In genomic region chr2:216188956-216189355, GRCh38 we compare ENCODE assay signal across 9 cellular contexts.
DNase-seq lines count a peak whose midpoint lies in the region; ATAC-seq, FAIRE-seq and TF ChIP-seq lines count a peak whose summit lies in the region.
"Had no signal": no experiment of that assay in that cellular context is flagged by ENCODE, and none has a peak within 500 bp of the region (broad histone marks: within the 10 kb centered on the region; RNA-seq: fewer than 3 reads in every experiment).

No MANE protein-coding gene starts in this region.

- 38% methylated on average over 2 of the region's 2 CpGs for WGBS in K562 (ENCODE audit: insufficient coverage, low coverage, missing lambda C conversion rate)
- 95% methylated on average over 2 of the region's 2 CpGs for WGBS in HepG2 (ENCODE audit: low lambda C conversion rate)

- H3K4me1 ChIP-seq in A673 (ENCODE audit: insufficient read depth, low read length, poor library complexity, severe bottlenecking) (peaks cover 42% of the 10 kb centered on the region), K562 (replicated peaks in 1 of 2; ENCODE audit: control insufficient read depth in 2 of 2, insufficient read depth in 2 of 2, low read length in 2 of 2) (peaks cover 8 to 26% of the 10 kb centered on the region in 2 experiments; a peak in 4 of 5 replicates), HepG2 (ENCODE audit: insufficient read depth, low read length) (peaks cover 39% of the 10 kb centered on the region)

- H3K79me2 ChIP-seq in K562 (ENCODE audit: control insufficient read depth, insufficient read depth, low read length) (peaks cover 62% of the 10 kb centered on the region), HepG2 (ENCODE audit: insufficient read depth, low read length) (peaks cover 29% of the 10 kb centered on the region)

- no peaks in the 10 kb centered on the region for H3K9me3 ChIP-seq in A673 (ENCODE audit: low read depth, low read length, poor library complexity, severe bottlenecking)
- H3K9me3 ChIP-seq in K562 (replicated peaks; ENCODE audit: control insufficient read depth, insufficient read depth, low read depth, low read length), result no peaks in the 10 kb centered on the region
- no peaks in the 10 kb centered on the region for H3K9me3 ChIP-seq in HepG2 (ENCODE audit: low read length)
- H3K9me3 ChIP-seq: BE2C had no signal

- H3K27me3 ChIP-seq in A673 (replicated peaks; ENCODE audit: insufficient read depth, low read depth, low read length, poor library complexity) (no peaks in the 10 kb centered on the region), K562 (ENCODE audit: control insufficient read depth in 2 of 2, insufficient read depth in 2 of 2, low read length in 2 of 2) (no peaks in the 10 kb centered on the region), HepG2 (ENCODE audit: control insufficient read depth in 1 of 2, insufficient read depth in 2 of 2, low read length in 2 of 2) (no peaks in the 10 kb centered on the region)
- H3K27me3 ChIP-seq: BE2C had no signal

- FAIRE-seq in K562 (lab: Jason Lieb, UNC) (no peak), HepG2 (lab: Jason Lieb, UNC) (no peak)

- intact Hi-C loops in A673 (cut with micrococcal nuclease; ENCODE audit: unreplicated experiment), result no loop called here
- intact Hi-C loops in K562 (cut with micrococcal nuclease), result no loop called here
- intact Hi-C loops in HepG2 (cut with micrococcal nuclease; ENCODE audit: unreplicated experiment), result no loop called here

- H3K36me3 ChIP-seq in A673 (ENCODE audit: insufficient read depth, low read length, poor library complexity, severe bottlenecking) (peaks cover 40% of the 10 kb centered on the region), K562 (ENCODE audit: control insufficient read depth, insufficient read depth, low read length) (peaks cover 57% of the 10 kb centered on the region), HepG2 (replicated peaks in 1 of 2; ENCODE audit: control insufficient read depth in 1 of 2, insufficient read depth in 2 of 2, low read length in 2 of 2) (peaks cover 15 to 54% of the 10 kb centered on the region in 2 experiments)

- ATAC-seq in K562 (no peak), HepG2 (0 out of 3 replicates have a peak, but pooled peaks have one; percentile 21), GM21528 (IDR thresholded peaks at IDR 0.05; ENCODE audit: low FRiP score, unreplicated experiment) (no peak), GM18517 (IDR thresholded peaks at IDR 0.05; ENCODE audit: unreplicated experiment) (no peak)

- CTCF ChIA-PET in A673 (lab: Charles Lee), result no interaction called here
- CTCF ChIA-PET in K562 (lab: Yijun Ruan, JAX; ENCODE audit: low intra/inter-chr PET ratio), result interaction anchor here (0.6 kb wide), 1 partner anchor 53 kb away, joined by 3 read pairs; no protein-coding TSS in a partner anchor
- CTCF ChIA-PET in HepG2 (lab: Yijun Ruan, JAX; ENCODE audit: low intra/inter-chr PET ratio, low total read pairs), result no interaction called here

- BruUV-seq in A673 (replicated peaks; lab: Mats Ljungman, UMichigan), result no TSS peak
- no TSS peak for BruUV-seq in K562 (replicated peaks; lab: Mats Ljungman, UMichigan)
- no TSS peak for BruUV-seq in HepG2 (replicated peaks; lab: Mats Ljungman, UMichigan)

- no peak overlapping the region for H3K9ac ChIP-seq in K562 (ENCODE audit: insufficient read depth in 1 of 2, low read depth in 2 of 2, low read length in 2 of 2)
- no peak overlapping the region for H3K9ac ChIP-seq in HepG2 (ENCODE audit: insufficient read depth, low read depth, low read length)

- in situ Hi-C loops in K562 (cut with MboI) (no loop called here), HepG2 (cut with HindIII; ENCODE audit: extremely low pct_ligation_motif_present, low pct_unique_long_range_greater_than_20kb) (no loop called here), G401 (cut with HindIII; ENCODE audit: low sequenced_read_pairs) (no loop called here)

- no peak for TF ChIP-seq CTCF in A673 (conservative IDR thresholded peaks at IDR 0.05; ENCODE audit: low read depth, low read length)
- no peak for TF ChIP-seq CTCF in K562 (IDR thresholded peaks at IDR 0.05 in 2 of 3, conservative IDR thresholded peaks at IDR 0.05 in 1 of 3; ENCODE audit: insufficient read depth in 2 of 3, low read depth in 1 of 3, low read length in 3 of 3)
- TF ChIP-seq CTCF in HepG2 (CRISPR knock-in tag; IDR thresholded peaks at IDR 0.05), result no peak

- H2AFZ ChIP-seq in K562 (ENCODE audit: low read depth, low read length), result no peak overlapping the region
- H2AFZ ChIP-seq in HepG2 (ENCODE audit: low read length), result no peak overlapping the region

- POLR2A ChIA-PET in A673 (lab: Charles Lee; ENCODE audit: low non-redundant PET), result no interaction called here
- POLR2A ChIA-PET in K562 (lab: Yijun Ruan, JAX), result interaction anchor here (0.8 to 1.0 kb wide), 3 partner anchors 14 to 58 kb away, joined by 3 to 4 read pairs (median 3); no protein-coding TSS in a partner anchor
- POLR2A ChIA-PET in HepG2 (lab: Yijun Ruan, JAX), result interaction anchor here (0.6 to 1.4 kb wide), 3 partner anchors 10 to 309 kb away, joined by 3 to 5 read pairs (median 3); partner anchors contain the start of gene RPL37A

- H4K20me1 ChIP-seq in K562 (replicated peaks; ENCODE audit: control insufficient read depth, insufficient read depth, low read length) (peaks cover 5% of the 10 kb centered on the region; the same call in 1 of the 2 replicates), HepG2 (ENCODE audit: insufficient read depth, low read length) (0 out of 2 replicates have a peak, but pooled peaks cover 3% of the 10 kb centered on the region)

- H3K4me3 ChIP-seq in A673 (ENCODE audit: low read depth, low read length, poor library complexity, severe bottlenecking) (no peak overlapping the region), K562 (no peak overlapping the region), HepG2 (replicated peaks in 1 of 3; ENCODE audit: insufficient read depth in 1 of 3, low read depth in 2 of 3, low read length in 3 of 3) (no peak overlapping the region)

- H3K27ac ChIP-seq in A673 (ENCODE audit: low read depth, low read length, poor library complexity, severe bottlenecking) (peak overlapping the region; percentile 77), K562 (ENCODE audit: extremely low read depth, low read depth, low read length) (no peak overlapping the region; the same call in 2 of the 3 replicates), HepG2 (ENCODE audit: extremely low read length, insufficient read depth, low read length) (peak overlapping the region; percentile 3)

- TF ChIP-seq POLR2A in K562 (conservative IDR thresholded peaks at IDR 0.05) (no peak), HepG2 (IDR thresholded peaks at IDR 0.05; ENCODE audit: insufficient read depth in 1 of 2, low read depth in 2 of 2, low read length in 2 of 2) (no peak)

- no peak for TF ChIP-seq EP300 in K562 (IDR thresholded peaks at IDR 0.05; ENCODE audit: low read length)
- TF ChIP-seq EP300 in HepG2 (IDR thresholded peaks at IDR 0.05; ENCODE audit: low read depth in 2 of 2, low read length in 2 of 2), result no peak
- TF ChIP-seq EP300 in HepG2 (CRISPR knock-in tag; IDR thresholded peaks at IDR 0.05; ENCODE audit: borderline replicate concordance), result no peak

- no peak for TF ChIP-seq RAD21 in K562 (CRISPR knock-in tag; conservative IDR thresholded peaks at IDR 0.05 in 1 of 2, IDR thresholded peaks at IDR 0.05 in 1 of 2)
- no peak for TF ChIP-seq RAD21 in HepG2 (CRISPR knock-in tag; IDR thresholded peaks at IDR 0.05)

- H3K4me2 ChIP-seq in K562 (ENCODE audit: insufficient read depth, low read length) (no peak overlapping the region), HepG2 (ENCODE audit: low read depth, low read length) (no peak overlapping the region)

- peak; percentile 22 for DNase-seq in A673 (ENCODE audit: low spot score)
- DNase-seq in HPDE6-E6E7 (ENCODE audit: extremely low spot score), result peak; percentile 16
- no peak for DNase-seq in K562 (ENCODE audit: extremely low read depth in 1 of 4, low spot score in 3 of 4)
- no peak for DNase-seq in HepG2 (ENCODE audit: low spot score)
- DNase-seq in G401 (ENCODE audit: low spot score), result no peak
- no peak for DNase-seq in HUDEP-2 (lab: John Stamatoyannopoulos, UW; ENCODE audit: unreplicated experiment in 76 of 76)
- DNase-seq: BE2C had no signal

- H3K9me1 ChIP-seq in K562 (ENCODE audit: control insufficient read depth, insufficient read depth, low read length), result no peaks in the 10 kb centered on the region

TF ChIP-seq in K562, 482 proteins besides CTCF, POLR2A, EP300 and RAD21 (continues in another document):
- TF ChIP-seq C11orf30 (IDR thresholded peaks at IDR 0.05; ENCODE audit: low read depth) (peak; percentile 7; the same call in 1 of the 2 replicates), PCBP2 (IDR thresholded peaks at IDR 0.05; ENCODE audit: low read depth, low read length, poor library complexity, severe bottlenecking) (no peak), NFXL1 (CRISPR knock-in tag; IDR thresholded peaks at IDR 0.05) (no peak)
- TF ChIP-seq, protein P1, sequence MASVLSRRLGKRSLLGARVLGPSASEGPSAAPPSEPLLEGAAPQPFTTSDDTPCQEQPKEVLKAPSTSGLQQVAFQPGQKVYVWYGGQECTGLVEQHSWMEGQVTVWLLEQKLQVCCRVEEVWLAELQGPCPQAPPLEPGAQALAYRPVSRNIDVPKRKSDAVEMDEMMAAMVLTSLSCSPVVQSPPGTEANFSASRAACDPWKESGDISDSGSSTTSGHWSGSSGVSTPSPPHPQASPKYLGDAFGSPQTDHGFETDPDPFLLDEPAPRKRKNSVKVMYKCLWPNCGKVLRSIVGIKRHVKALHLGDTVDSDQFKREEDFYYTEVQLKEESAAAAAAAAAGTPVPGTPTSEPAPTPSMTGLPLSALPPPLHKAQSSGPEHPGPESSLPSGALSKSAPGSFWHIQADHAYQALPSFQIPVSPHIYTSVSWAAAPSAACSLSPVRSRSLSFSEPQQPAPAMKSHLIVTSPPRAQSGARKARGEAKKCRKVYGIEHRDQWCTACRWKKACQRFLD (CRISPR knock-in tag; IDR thresholded peaks at IDR 0.05), result 0 out of 2 replicates have a peak, but pooled peaks have one; percentile 36

TF ChIP-seq in HepG2, 621 proteins besides CTCF, POLR2A, EP300 and RAD21 (continues in another document):
- TF ChIP-seq FOSL1 (CRISPR knock-in tag; IDR thresholded peaks at IDR 0.05; ENCODE audit: borderline replicate concordance), result no peak
- TF ChIP-seq ZNF20 (CRISPR knock-in tag; IDR thresholded peaks at IDR 0.05), result no peak
- TF ChIP-seq, protein P2, sequence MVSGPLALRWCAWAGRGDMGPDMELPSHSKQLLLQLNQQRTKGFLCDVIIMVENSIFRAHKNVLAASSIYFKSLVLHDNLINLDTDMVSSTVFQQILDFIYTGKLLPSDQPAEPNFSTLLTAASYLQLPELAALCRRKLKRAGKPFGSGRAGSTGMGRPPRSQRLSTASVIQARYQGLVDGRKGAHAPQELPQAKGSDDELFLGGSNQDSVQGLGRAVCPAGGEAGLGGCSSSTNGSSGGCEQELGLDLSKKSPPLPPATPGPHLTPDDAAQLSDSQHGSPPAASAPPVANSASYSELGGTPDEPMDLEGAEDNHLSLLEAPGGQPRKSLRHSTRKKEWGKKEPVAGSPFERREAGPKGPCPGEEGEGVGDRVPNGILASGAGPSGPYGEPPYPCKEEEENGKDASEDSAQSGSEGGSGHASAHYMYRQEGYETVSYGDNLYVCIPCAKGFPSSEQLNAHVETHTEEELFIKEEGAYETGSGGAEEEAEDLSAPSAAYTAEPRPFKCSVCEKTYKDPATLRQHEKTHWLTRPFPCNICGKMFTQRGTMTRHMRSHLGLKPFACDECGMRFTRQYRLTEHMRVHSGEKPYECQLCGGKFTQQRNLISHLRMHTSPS (CRISPR knock-in tag; IDR thresholded peaks at IDR 0.05; ENCODE audit: low read depth), result no peak
- TF ChIP-seq SP140L (CRISPR knock-in tag; IDR thresholded peaks at IDR 0.05; ENCODE audit: borderline replicate concordance), result no peak

Comparison
In these comparisons a context has a peak if more than half of its experiments do, and no peak if none do; other contexts are left out.
1. DNase-seq: peak in A673 (single experiment) and HPDE6-E6E7 (single experiment); none in K562 (0 of 4), HepG2 (single experiment), G401 (single experiment) and HUDEP-2 (0 of 76).